9 cellular contexts compared by ENCODE assay signal in genomic region chr7:36207451-36208291, GRCh38. TPM values are rescaled to one million over a fixed set of nuclear protein-coding genes. Genes with fewer than 3 reads are reported as not detected.
DNase-seq lines count a peak whose midpoint lies in the region; ATAC-seq and TF ChIP-seq lines count a peak whose summit lies in the region.
"Had no signal": no experiment of that assay in that cellular context is flagged by ENCODE, and none has a peak within 500 bp of the region (broad histone marks: within the 10 kb centered on the region; RNA-seq: fewer than 3 reads in every experiment).

No MANE protein-coding gene starts in this region.

- H3K27me3 Mint-ChIP-seq in CD8-positive, alpha-beta memory T cell, result peaks cover 3 to 5% of the 10 kb centered on the region in 2 donors

- peak; percentile 46; the same call in 1 of the 2 replicates for TF ChIP-seq CTCF in PC-9 (conservative IDR thresholded peaks at IDR 0.05)

- no peaks in the 10 kb centered on the region for H3K9me3 Mint-ChIP-seq in CD8-positive, alpha-beta memory T cell

- no peak overlapping the region for H3K4me3 ChIP-seq in CD8-positive, alpha-beta memory T cell (ENCODE audit: low read length)
- H3K4me3 ChIP-seq in PC-9, result no peak overlapping the region
- no peak overlapping the region for H3K4me3 ChIP-seq in effector memory CD4-positive, alpha-beta T cell (ENCODE audit: insufficient read depth, low read depth, low read length, poor library complexity, severe bottlenecking)
- H3K4me3 ChIP-seq: uterus had no signal

- H3K79me2 ChIP-seq in PC-9 (ENCODE audit: low read depth), result peaks cover 42% of the 10 kb centered on the region

- peaks cover 31 to 55% (median 34%) of the 10 kb centered on the region in 3 donors for H3K4me1 Mint-ChIP-seq in CD8-positive, alpha-beta memory T cell

- POLR2A ChIA-PET in CD8-positive, alpha-beta memory T cell (lab: Charles Lee), result no interaction called here
- POLR2A ChIA-PET in PC-9 (lab: Charles Lee; ENCODE audit: unreplicated experiment), result no interaction called here

- peak overlapping the region in 4 of 7 donors; percentile 12 to 33 (median 26) for H3K4me3 Mint-ChIP-seq in CD8-positive, alpha-beta memory T cell

- peak in 3 of 5 donors; percentile 34 to 57 (median 53) for DNase-seq in CD8-positive, alpha-beta memory T cell
- DNase-seq in PC-9 (peak; percentile 51 to 100), myocyte (ENCODE audit: low read depth) (peak; percentile 81), SHP77 treated with DMSO at 0.1 percent for 48 hours (lab: John Stamatoyannopoulos, UW) (no peak)
- peak; percentile 47 to 59 (median 51) for DNase-seq in effector memory CD4-positive, alpha-beta T cell
- no peak for DNase-seq in activated CD4-positive, alpha-beta T cell treated with anti-CD3 and anti-CD28 coated beads for 1 hour

- peak overlapping the region; percentile 4; the same call in 1 of the 2 replicates for H2AFZ ChIP-seq in PC-9

- H3K36me3 ChIP-seq in CD8-positive, alpha-beta memory T cell (ENCODE audit: insufficient read depth, low read length), result no peaks in the 10 kb centered on the region
- H3K36me3 ChIP-seq in PC-9 (ENCODE audit: low read depth), result no peaks in the 10 kb centered on the region
- no peaks in the 10 kb centered on the region for H3K36me3 ChIP-seq in effector memory CD4-positive, alpha-beta T cell (ENCODE audit: control insufficient read depth, insufficient read depth, low read length)
- H3K36me3 ChIP-seq: uterus had no signal

- peak overlapping the region in 7 of 8 donors; percentile 14 to 94 (median 92) for H3K27ac Mint-ChIP-seq in CD8-positive, alpha-beta memory T cell

- H3K9me2 ChIP-seq in PC-9 (ENCODE audit: insufficient read depth), result no peaks in the 10 kb centered on the region

- peak overlapping the region; percentile 63 for H3K4me2 ChIP-seq in PC-9

- BruUV-seq in PC-9 (replicated peaks; lab: Mats Ljungman, UMichigan), result TSS peak; percentile 42

- no peaks in the 10 kb centered on the region for H3K9me3 ChIP-seq in CD8-positive, alpha-beta memory T cell (ENCODE audit: low read length)
- no peaks in the 10 kb centered on the region for H3K9me3 ChIP-seq in PC-9 (ENCODE audit: insufficient read depth, low read depth)
- no peaks in the 10 kb centered on the region for H3K9me3 ChIP-seq in effector memory CD4-positive, alpha-beta T cell (ENCODE audit: control insufficient read depth, low read length)
- H3K9me3 ChIP-seq: uterus had no signal

- no peaks in the 10 kb centered on the region for H3K36me3 Mint-ChIP-seq in CD8-positive, alpha-beta memory T cell

- intact Hi-C loops in PC-9 (cut with micrococcal nuclease; ENCODE audit: unreplicated experiment), result loop anchor here (1.0 to 5.0 kb wide), 5 partner anchors 55 to 220 kb away; partner anchors contain the start of gene EEPD1

- CTCF ChIA-PET in CD8-positive, alpha-beta memory T cell (lab: Charles Lee), result no interaction called here
- CTCF ChIA-PET in PC-9 (lab: Charles Lee), result interaction anchor here (0.7 kb wide), 2 partner anchors 20 to 92 kb away, joined by 12 to 20 read pairs; no protein-coding TSS in a partner anchor

- no peaks in the 10 kb centered on the region for H3K27me3 ChIP-seq in CD8-positive, alpha-beta memory T cell (ENCODE audit: insufficient read depth, low read length, poor library complexity, severe bottlenecking)
- no peaks in the 10 kb centered on the region for H3K27me3 ChIP-seq in PC-9 (ENCODE audit: insufficient read depth, low read depth)
- H3K27me3 ChIP-seq in effector memory CD4-positive, alpha-beta T cell (replicated peaks; ENCODE audit: control insufficient read depth, insufficient read depth, low read length, poor library complexity, severe bottlenecking), result no peaks in the 10 kb centered on the region
- H3K27me3 ChIP-seq: uterus had no signal

- peaks cover 36% of the 10 kb centered on the region for H3K4me1 ChIP-seq in CD8-positive, alpha-beta memory T cell (ENCODE audit: insufficient read depth, low read length)
- peaks cover 38% of the 10 kb centered on the region for H3K4me1 ChIP-seq in PC-9 (replicated peaks; ENCODE audit: insufficient read depth)
- H3K4me1 ChIP-seq in effector memory CD4-positive, alpha-beta T cell (ENCODE audit: control insufficient read depth, insufficient read depth, low read length, poor library complexity, severe bottlenecking), result peaks cover 49% of the 10 kb centered on the region

- peaks cover 27% of the 10 kb centered on the region for H3F3A ChIP-seq in PC-9 (ENCODE audit: insufficient read depth, low read depth)

- ATAC-seq in GM18867 (IDR thresholded peaks at IDR 0.05; ENCODE audit: unreplicated experiment), result no peak
- ATAC-seq in GM21360 (IDR thresholded peaks at IDR 0.05; ENCODE audit: unreplicated experiment), result no peak

- no peaks in the 10 kb centered on the region for H4K20me1 ChIP-seq in PC-9 (ENCODE audit: insufficient read depth)

- H3K27ac ChIP-seq in CD8-positive, alpha-beta memory T cell (ENCODE audit: low read depth, low read length), result no peak overlapping the region
- H3K27ac ChIP-seq in PC-9, result peak overlapping the region; percentile 75
- H3K27ac ChIP-seq in effector memory CD4-positive, alpha-beta T cell (ENCODE audit: insufficient read depth, low read length, poor library complexity, severe bottlenecking), result peak overlapping the region; percentile 59
- H3K27ac ChIP-seq: uterus had no signal

RNA-seq across cellular contexts. Expression of gene EEPD1, which starts 54.6 kb away (rescaled TPM):
- total RNA-seq in CD8-positive, alpha-beta memory T cell, result under 1 TPM; 0.66 to 0.84 TPM
- 15.0 TPM for polyA plus RNA-seq in CD8-positive, alpha-beta memory T cell
- total RNA-seq in PC-9 (2021) (6.0 and 9.4 TPM in 2 replicates), myocyte (4.3 and 5.6 TPM in 2 replicates)
- polyA plus RNA-seq in myocyte (2012), result 11.0 TPM

Comparison
In these comparisons a context has a peak if more than half of its experiments do, and no peak if none do; other contexts are left out.
1. DNase-seq: peak in CD8-positive, alpha-beta memory T cell (3 of 5), PC-9 (2 of 2), effector memory CD4-positive, alpha-beta T cell (3 of 3) and myocyte (single experiment); none in SHP77 treated with DMSO at 0.1 percent for 48 hours (single experiment) and activated CD4-positive, alpha-beta T cell treated with anti-CD3 and anti-CD28 coated beads for 1 hour (single experiment).